ENCODE assay signal across 19 cellular contexts in genomic region chr1:15989776-15990175, GRCh38. TPM values are rescaled to one million over a fixed set of nuclear protein-coding genes. Genes with fewer than 3 reads are reported as not detected.
DNase-seq lines count a peak whose midpoint lies in the region.
"Had no signal": no experiment of that assay in that cellular context is flagged by ENCODE, and none has a peak within 500 bp of the region (broad histone marks: within the 10 kb centered on the region; RNA-seq: fewer than 3 reads in every experiment).

No MANE protein-coding gene starts in this region.

- no peak overlapping the region for H3K4me2 ChIP-seq in neuronal stem cell (ENCODE audit: insufficient read depth, low read length, poor library complexity, severe bottlenecking)
- H3K4me2 ChIP-seq: A549 had no signal

- H3K27me3 ChIP-seq in neuronal stem cell (ENCODE audit: control insufficient read depth in 3 of 3, insufficient read depth in 3 of 3, low read depth in 1 of 3, low read length in 3 of 3) (peaks cover 0 to 3% (median 0%) of the 10 kb centered on the region in 3 experiments), SJCRH30 (peaks cover 2% of the 10 kb centered on the region)

- no peak overlapping the region for H3K4ac ChIP-seq in neuronal stem cell (ENCODE audit: low read length)

- DNase-seq in DMS79 (lab: John Stamatoyannopoulos, UW), result peak; percentile 4
- no peak for DNase-seq in DMS79 treated with DMSO at 0.1 percent for 48 hours (lab: John Stamatoyannopoulos, UW)
- peak; percentile 27 for DNase-seq in RPMI8226
- DNase-seq in neuronal stem cell (ENCODE audit: low spot score), result no peak
- no peak for DNase-seq in activated CD4-positive, alpha-beta T cell treated with anti-CD3 and anti-CD28 coated beads, Interleukin-2, amount 50 U/mL, for 4 hours
- DNase-seq in SJCRH30, result no peak
- DNase-seq in medulla oblongata (ENCODE audit: extremely low spot score), result no peak
- DNase-seq: AML-193; Caco-2; CD4-positive, alpha-beta T cell; GF-D8; GOT3; HFFc6 had no signal

- peak overlapping the region; percentile 82 for H3K14ac ChIP-seq in neuronal stem cell (ENCODE audit: low read length)

- H3K4me1 ChIP-seq in neuronal stem cell (ENCODE audit: control insufficient read depth in 2 of 2, insufficient read depth in 1 of 2, low read depth in 1 of 2, low read length in 2 of 2) (no peaks in the 10 kb centered on the region), SJCRH30 (no peaks in the 10 kb centered on the region)
- H3K4me1 ChIP-seq: A549, Caco-2 had no signal

- no peak overlapping the region for H2BK12ac ChIP-seq in neuronal stem cell (ENCODE audit: low read length)

- peaks cover 3% of the 10 kb centered on the region for H3K79me1 ChIP-seq in neuronal stem cell (ENCODE audit: low read depth, low read length)

- H3K18ac ChIP-seq in neuronal stem cell (ENCODE audit: low read length), result peak overlapping the region; percentile 6

- H4K8ac ChIP-seq in neuronal stem cell (ENCODE audit: low read depth, low read length), result no peak overlapping the region

- H3K36me3 ChIP-seq in neuronal stem cell (replicated peaks in 1 of 2; ENCODE audit: control insufficient read depth in 2 of 2, insufficient read depth in 2 of 2, low read length in 2 of 2) (no peaks in the 10 kb centered on the region), SJCRH30 (no peaks in the 10 kb centered on the region)

- H4K91ac ChIP-seq in neuronal stem cell (ENCODE audit: low read depth, low read length, poor library complexity), result no peak overlapping the region

- H3K9me3 ChIP-seq in neuronal stem cell (replicated peaks in 1 of 2; ENCODE audit: control insufficient read depth in 2 of 2, insufficient read depth in 1 of 2, low read depth in 1 of 2, low read length in 2 of 2), result no peaks in the 10 kb centered on the region
- no peaks in the 10 kb centered on the region for H3K9me3 ChIP-seq in SJCRH30 (replicated peaks)
- H3K9me3 ChIP-seq: A549, Caco-2 had no signal

- no peak overlapping the region for H2BK5ac ChIP-seq in neuronal stem cell (ENCODE audit: low read length)

- no peak overlapping the region for H3K4me3 ChIP-seq in neuronal stem cell (ENCODE audit: low read length in 2 of 2)
- H3K4me3 ChIP-seq in SJCRH30, result no peak overlapping the region
- H3K4me3 ChIP-seq: A549 had no signal

- H3K23ac ChIP-seq in neuronal stem cell (ENCODE audit: low read depth, low read length, poor library complexity), result peak overlapping the region; percentile 73

- H3K9ac ChIP-seq in neuronal stem cell (ENCODE audit: low read depth, low read length, poor library complexity), result peak overlapping the region; percentile 44

- H2BK120ac ChIP-seq in neuronal stem cell (ENCODE audit: low read depth, low read length), result no peak overlapping the region

- no peak overlapping the region for H3K27ac ChIP-seq in neuronal stem cell (replicated peaks; ENCODE audit: low read length)
- no peak overlapping the region for H3K27ac ChIP-seq in SJCRH30
- H3K27ac ChIP-seq: 22Rv1, A549, C4-2B, HL-60 had no signal

- H2AK5ac ChIP-seq in neuronal stem cell (ENCODE audit: low read depth, low read length), result peak overlapping the region; percentile 81

- peak overlapping the region; percentile 87 for H2BK15ac ChIP-seq in neuronal stem cell (ENCODE audit: low read length)

- no CpG with 5 or more reads among the region's 9 CpGs for WGBS in neuronal stem cell (ENCODE audit: extremely low coverage in 2 of 2, insufficient read length in 2 of 2, insufficient replicate concordance in 1 of 2), 2 donors

- no peak overlapping the region for H2AFZ ChIP-seq in neuronal stem cell (ENCODE audit: low read length)

RNA-seq across cellular contexts. Expression of gene ZBTB17, which starts 13.9 kb away (rescaled TPM):
- 26.5 TPM for polyA plus RNA-seq in neuronal stem cell (2013, experiment 1 of 2)
- polyA plus RNA-seq in neuronal stem cell (2013, experiment 2 of 2), result 28.4 TPM
- 27.1 and 34.9 TPM in 2 replicates for total RNA-seq in SJCRH30 (2014; rRNA removed; shearing (Covaris generic))

RNA-seq across cellular contexts. Expression of gene SRARP, which starts 14.3 kb away (rescaled TPM):
- not detected for polyA plus RNA-seq in neuronal stem cell (2013, experiment 1 of 2)
- polyA plus RNA-seq in neuronal stem cell (2013, experiment 2 of 2), result not detected
- not detected in 2 replicates for total RNA-seq in SJCRH30 (2014; rRNA removed; shearing (Covaris generic))
- total RNA-seq: CD4-positive, alpha-beta T cell; HFFc6; HT1080 had no signal
- polyA plus RNA-seq: A549, BJ had no signal

RNA-seq across cellular contexts. Expression of gene HSPB7, which starts 28.1 kb away (rescaled TPM):
- polyA plus RNA-seq in neuronal stem cell (2013, experiment 1 of 2), result not detected
- polyA plus RNA-seq in neuronal stem cell (2013, experiment 2 of 2), result not detected
- total RNA-seq in SJCRH30 (2014; rRNA removed; shearing (Covaris generic)), result 81.4 and 83.9 TPM in 2 replicates
- total RNA-seq: Caco-2; CD4-positive, alpha-beta T cell; HT1080 had no signal
- polyA plus RNA-seq: A549 had no signal

RNA-seq across cellular contexts. Expression of gene CLCNKA, which starts 32.1 kb away (rescaled TPM):
- polyA plus RNA-seq in neuronal stem cell (2013, experiment 1 of 2), result 0.13 TPM
- polyA plus RNA-seq in neuronal stem cell (2013, experiment 2 of 2), result 0.08 TPM
- 0.42 TPM in 1 of 2 replicates, not detected in the other for total RNA-seq in SJCRH30 (2014; rRNA removed; shearing (Covaris generic))
- total RNA-seq: Caco-2; CD4-positive, alpha-beta T cell; HFFc6; HT1080 had no signal

RNA-seq across cellular contexts. Expression of gene CLCNKB, which starts 53.8 kb away (rescaled TPM):
- polyA plus RNA-seq in neuronal stem cell (2013, experiment 1 of 2), result 2.9 TPM
- polyA plus RNA-seq in neuronal stem cell (2013, experiment 2 of 2), result 2.7 TPM
- total RNA-seq in SJCRH30 (2014; rRNA removed; shearing (Covaris generic)), result 0.08 TPM in 1 of 2 replicates, not detected in the other
- total RNA-seq: Caco-2; CD4-positive, alpha-beta T cell; HT1080 had no signal

Comparison
In these comparisons a context has a peak if more than half of its experiments do, and no peak if none do; other contexts are left out.
1. DNase-seq: peak in DMS79 (single experiment) and RPMI8226 (single experiment); none in DMS79 treated with DMSO at 0.1 percent for 48 hours (single experiment), neuronal stem cell (single experiment), activated CD4-positive, alpha-beta T cell treated with anti-CD3 and anti-CD28 coated beads, Interleukin-2, amount 50 U/mL, for 4 hours (0 of 2), SJCRH30 (0 of 2) and medulla oblongata (single experiment).